Comparison of ENCODE assay signal across 14 cellular contexts in genomic region chr5:134906811-134907210, GRCh38. TPM values are rescaled to one million over a fixed set of nuclear protein-coding genes. Genes with fewer than 3 reads are reported as not detected.
DNase-seq lines count a peak whose midpoint lies in the region; ATAC-seq and TF ChIP-seq lines count a peak whose summit lies in the region.
"Had no signal": no experiment of that assay in that cellular context is flagged by ENCODE, and none has a peak within 500 bp of the region (broad histone marks: within the 10 kb centered on the region; RNA-seq: fewer than 3 reads in every experiment).

No MANE protein-coding gene starts in this region.

- peaks cover 0 to 33% (median 24%) of the 10 kb centered on the region in 4 donors for H3K36me3 ChIP-seq in stomach
- H3K36me3 ChIP-seq: colonic mucosa had no signal

- H3K27ac ChIP-seq in stomach: no peak overlapping the region
- H3K27ac ChIP-seq: colonic mucosa, parathyroid adenoma had no signal

- H3K9me3 ChIP-seq in stomach: no peaks in the 10 kb centered on the region
- H3K9me3 ChIP-seq: colonic mucosa had no signal

- no peaks in the 10 kb centered on the region for H3K27me3 ChIP-seq in stomach
- H3K27me3 ChIP-seq: colonic mucosa had no signal

- 90 to 100% (median 97%) methylated on average over 1 of the region's 1 CpG for WGBS in stomach, 5 donors

- no peak for TF ChIP-seq EP300 in stomach (IDR thresholded peaks at IDR 0.05)

- H3K9me3 Mint-ChIP-seq in activated T-cell treated with anti-CD3 and anti-CD28 coated beads, Interleukin-2, amount 50 U/mL, for 4 hours: no peaks in the 10 kb centered on the region
- no peaks in the 10 kb centered on the region for H3K9me3 Mint-ChIP-seq in central memory CD8-positive, alpha-beta T cell
- no peaks in the 10 kb centered on the region for H3K9me3 Mint-ChIP-seq in stimulated activated memory B cell treated with anti-CD40 and anti-IgM and Interleukin-4, amounts not matched to agents 10 μg/mL and 1 μg/mL and 100 μg/mL, for 72 hours

- DNase-seq in activated T-cell treated with anti-CD3 and anti-CD28 coated beads, Interleukin-2, amount 50 U/mL, for 4 hours: no peak
- DNase-seq in activated T-cell treated with anti-CD3 and anti-CD28 coated beads for 4 hours (no peak), RKO (ENCODE audit: low spot score) (peak; percentile 4), occipital lobe (lab: John Stamatoyannopoulos, UW) (no peak), stomach (no peak), cerebellar cortex (ENCODE audit: low spot score) (no peak)
- no peak for DNase-seq in central memory CD8-positive, alpha-beta T cell (ENCODE audit: low spot score in 2 of 2)
- DNase-seq: activated CD4-positive, CD25-positive, alpha-beta regulatory T cell; NCI-H446 treated with DMSO at 0.1 percent for 48 hours; SHP77 had no signal

- intact Hi-C loops in stomach (cut with DNase I; ENCODE audit: low total_unique reads): loop anchor here (10.0 kb wide), 1 partner anchor 62 kb away; the partner anchor contains the start of gene C5orf24

- no peak for ATAC-seq in activated T-cell treated with anti-CD3 and anti-CD28 coated beads, Interleukin-2, amount 50 U/mL, for 4 hours
- no peak for ATAC-seq in central memory CD8-positive, alpha-beta T cell (replicated peaks; ENCODE audit: extremely low read depth, poor library complexity, severe bottlenecking)
- ATAC-seq in stimulated activated memory B cell treated with anti-CD40 and anti-IgM and Interleukin-4, amounts not matched to agents 10 μg/mL and 1 μg/mL and 100 μg/mL, for 72 hours: no peak

- H3K4me3 Mint-ChIP-seq in activated T-cell treated with anti-CD3 and anti-CD28 coated beads, Interleukin-2, amount 50 U/mL, for 4 hours: peak overlapping the region; percentile 51
- peak overlapping the region; percentile 93 for H3K4me3 Mint-ChIP-seq in central memory CD8-positive, alpha-beta T cell
- H3K4me3 Mint-ChIP-seq in stimulated activated memory B cell treated with anti-CD40 and anti-IgM and Interleukin-4, amounts not matched to agents 10 μg/mL and 1 μg/mL and 100 μg/mL, for 72 hours: no peak overlapping the region

- peaks cover 5% of the 10 kb centered on the region for H3K36me3 Mint-ChIP-seq in activated T-cell treated with anti-CD3 and anti-CD28 coated beads, Interleukin-2, amount 50 U/mL, for 4 hours (ENCODE audit: insufficient read depth)
- H3K36me3 Mint-ChIP-seq in central memory CD8-positive, alpha-beta T cell (ENCODE audit: insufficient read depth): peaks cover 18% of the 10 kb centered on the region
- no peaks in the 10 kb centered on the region for H3K36me3 Mint-ChIP-seq in stimulated activated memory B cell treated with anti-CD40 and anti-IgM and Interleukin-4, amounts not matched to agents 10 μg/mL and 1 μg/mL and 100 μg/mL, for 72 hours

- no peaks in the 10 kb centered on the region for H3K27me3 Mint-ChIP-seq in activated T-cell treated with anti-CD3 and anti-CD28 coated beads, Interleukin-2, amount 50 U/mL, for 4 hours (ENCODE audit: low read depth)
- no peaks in the 10 kb centered on the region for H3K27me3 Mint-ChIP-seq in central memory CD8-positive, alpha-beta T cell
- H3K27me3 Mint-ChIP-seq in stimulated activated memory B cell treated with anti-CD40 and anti-IgM and Interleukin-4, amounts not matched to agents 10 μg/mL and 1 μg/mL and 100 μg/mL, for 72 hours: no peaks in the 10 kb centered on the region

- H3K4me1 Mint-ChIP-seq in activated T-cell treated with anti-CD3 and anti-CD28 coated beads, Interleukin-2, amount 50 U/mL, for 4 hours (ENCODE audit: low read depth): peaks cover 8% of the 10 kb centered on the region
- H3K4me1 Mint-ChIP-seq in central memory CD8-positive, alpha-beta T cell: peaks cover 5% of the 10 kb centered on the region
- H3K4me1 Mint-ChIP-seq in stimulated activated memory B cell treated with anti-CD40 and anti-IgM and Interleukin-4, amounts not matched to agents 10 μg/mL and 1 μg/mL and 100 μg/mL, for 72 hours: peaks cover 22% of the 10 kb centered on the region

- no peak for TF ChIP-seq CTCF in stomach (IDR thresholded peaks at IDR 0.05)

- no peak overlapping the region for H3K4me3 ChIP-seq in stomach
- H3K4me3 ChIP-seq: lung had no signal

- H3K27ac Mint-ChIP-seq in central memory CD8-positive, alpha-beta T cell (ENCODE audit: low read depth): peak overlapping the region; percentile 94
- H3K27ac Mint-ChIP-seq in stimulated activated memory B cell treated with anti-CD40 and anti-IgM and Interleukin-4, amounts not matched to agents 10 μg/mL and 1 μg/mL and 100 μg/mL, for 72 hours: peak overlapping the region; percentile 99

- peaks cover 0 to 36% (median 15%) of the 10 kb centered on the region in 4 donors for H3K4me1 ChIP-seq in stomach
- H3K4me1 ChIP-seq: colonic mucosa, parathyroid adenoma had no signal

- no peak for TF ChIP-seq POLR2A in stomach (IDR thresholded peaks at IDR 0.05)

RNA-seq across cellular contexts. Expression of gene PCBD2, which starts 1.9 kb away (rescaled TPM):
- total RNA-seq in activated T-cell treated with anti-CD3 and anti-CD28 coated beads, Interleukin-2, amount 50 U/mL, for 4 hours: 1 to 10 TPM; 5.5 to 8.0 (median 6.6) TPM
- total RNA-seq in occipital lobe (7.0 TPM), stomach (10 to 100 TPM in 2 of 5 donors, 1 to 10 TPM in 2, under 1 TPM in 1; under 0.01 to 18.5 (median 6.7) TPM)
- 1 to 10 TPM; 5.7 to 7.9 (median 7.5) TPM for polyA plus RNA-seq in stomach

RNA-seq across cellular contexts. Expression of gene TXNDC15, which starts 32.6 kb away (rescaled TPM):
- total RNA-seq in activated T-cell treated with anti-CD3 and anti-CD28 coated beads, Interleukin-2, amount 50 U/mL, for 4 hours: 10 to 100 TPM; 39.5 to 47.4 (median 40.1) TPM
- 112 TPM for total RNA-seq in occipital lobe
- total RNA-seq in stomach: 100 to 1,000 TPM in 1 of 5 donors, 10 to 100 TPM in 4; 15.9 to 221 (median 47.8) TPM
- 10 to 100 TPM; 28.4 to 53.0 (median 29.6) TPM for polyA plus RNA-seq in stomach
